In genomic region chr6:136030131-136030530, GRCh38 we compare ENCODE assay signal across 17 cellular contexts.
"Had no signal": no experiment of that assay in that cellular context is flagged by ENCODE, and none has a peak within 500 bp of the region (broad histone marks: within the 10 kb centered on the region; RNA-seq: fewer than 3 reads in every experiment).

No MANE protein-coding gene starts in this region.

- H3K4me1 ChIP-seq: ascending aorta, lower lobe of right lung, testis, uterus had no signal

- H3K27ac ChIP-seq: ascending aorta, brain microvascular endothelial cell, lower lobe of right lung, testis, uterus had no signal

- H3K27me3 ChIP-seq: ascending aorta, brain microvascular endothelial cell, testis, uterus had no signal

- H3K9me3 ChIP-seq: ascending aorta, lower lobe of right lung, testis, uterus had no signal

- H3K4me3 ChIP-seq: ascending aorta, lower lobe of right lung, testis, uterus had no signal

- H3K36me3 ChIP-seq: ascending aorta, brain microvascular endothelial cell, lower lobe of right lung, uterus had no signal

- DNase-seq: activated gamma-delta T cell treated with Interleukin-2 at 50 U/mL for 16 hours; activated T-cell treated with anti-CD3 and anti-CD28 coated beads, Interleukin-2, amount 50 U/mL, for 1 hour; brain microvascular endothelial cell; caudate nucleus; effector memory CD4-positive, alpha-beta T cell; kidney; lower lobe of right lung; naive thymus-derived CD8-positive, alpha-beta T cell; small intestine; stimulated activated CD4-positive, alpha-beta T cell treated with anti-CD3 and anti-CD28 coated beads, Interleukin-15, amount 100 ng/mL, for 24 hours; stimulated activated CD4-positive, alpha-beta T cell treated with anti-CD3 and anti-CD28 coated beads, Interleukin-2, amount 100 ng/mL, for 48 hours; stimulated activated CD8-positive, alpha-beta memory T cell treated with anti-CD3 and anti-CD28 coated beads, Interleukin-4, amount 100 ng/mL, for 48 hours; stimulated activated naive CD4-positive, alpha-beta T cell; T-helper 9 cell; testis; uterus had no signal
